ENCODE assay signal across 8 cellular contexts in the genomic region with DNA sequence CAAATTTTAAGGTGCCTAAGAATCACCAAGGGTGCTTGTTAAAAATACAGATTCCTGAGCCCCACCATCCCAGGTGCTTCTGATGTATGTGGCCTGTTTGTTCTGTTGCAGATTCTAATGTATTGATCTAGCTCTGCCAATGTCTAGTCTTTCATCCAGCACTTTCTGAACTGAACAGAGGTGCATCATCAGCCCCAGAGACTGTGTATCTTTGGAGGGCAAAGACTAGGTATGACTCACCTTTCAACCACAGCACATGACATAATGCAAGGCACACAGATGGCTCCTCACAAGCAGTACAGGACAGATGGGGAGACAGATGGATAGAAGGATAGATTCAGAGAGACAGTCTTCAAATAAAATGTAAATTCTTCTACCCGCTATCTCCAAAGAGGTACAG. TPM values are rescaled to one million over a fixed set of nuclear protein-coding genes. Genes with fewer than 3 reads are reported as not detected.
A peak's percentile ranks its signal among the peaks of the same experiment; 100 is the strongest.
DNase-seq lines count a peak whose midpoint lies in the region; ATAC-seq, FAIRE-seq and TF ChIP-seq lines count a peak whose summit lies in the region.

No MANE protein-coding gene starts in this region.

- TF ChIP-seq CTCF in keratinocyte (optimal IDR thresholded peaks at IDR 0.05 in 1 of 3, IDR thresholded peaks at IDR 0.05 in 1 of 3, conservative IDR thresholded peaks at IDR 0.05 in 1 of 3; ENCODE audit: extremely low read depth in 1 of 3, insufficient read depth in 2 of 3, low read length in 3 of 3) (no peak), transverse colon (IDR thresholded peaks at IDR 0.05) (no peak), lower lobe of right lung (IDR thresholded peaks at IDR 0.05) (no peak), GM13976 (IDR thresholded peaks at IDR 0.05; ENCODE audit: borderline replicate concordance, control extremely low read depth, extremely low read depth, insufficient read depth, missing control alignments) (no peak)

- peaks cover 56% of the 10 kb centered on the region for H3K36me3 Mint-ChIP-seq in T-cell

- TF ChIP-seq EP300 in transverse colon (IDR thresholded peaks at IDR 0.05; ENCODE audit: low read depth): no peak

- H3K27me3 ChIP-seq in keratinocyte (ENCODE audit: control insufficient read depth, extremely low read depth, insufficient read depth, low read length) (no peaks in the 10 kb centered on the region), transverse colon (no peaks in the 10 kb centered on the region), lower lobe of right lung (ENCODE audit: low read depth) (no peaks in the 10 kb centered on the region)

- H3K9me3 Mint-ChIP-seq in T-cell: no peaks in the 10 kb centered on the region

- CTCF ChIA-PET in T-cell (lab: Charles Lee): interaction anchor here in 1 of 2 donors (0.6 kb wide), 1 partner anchor 764 kb away, joined by 3 read pairs; no protein-coding TSS in a partner anchor

- peak overlapping the region in 1 of 2 donors; percentile 2 for H3K27ac Mint-ChIP-seq in T-cell

- H3K36me3 ChIP-seq in keratinocyte (ENCODE audit: control insufficient read depth in 2 of 2, extremely low read depth in 1 of 2, insufficient read depth in 2 of 2, low read length in 2 of 2) (peaks cover 4 to 15% of the 10 kb centered on the region in 2 experiments), transverse colon (peaks cover 0 to 31% (median 12%) of the 10 kb centered on the region in 4 donors), lower lobe of right lung (peaks cover 55% of the 10 kb centered on the region)

- H3K9ac ChIP-seq in keratinocyte (ENCODE audit: control insufficient read depth, extremely low read depth, insufficient read depth, low read length): no peak overlapping the region

- peak overlapping the region; percentile 67 for H3K27ac ChIP-seq in keratinocyte (ENCODE audit: control insufficient read depth, insufficient read depth, low read length)
- H3K27ac ChIP-seq in transverse colon: no peak overlapping the region
- H3K27ac ChIP-seq in lower lobe of right lung: no peak overlapping the region

- no peak overlapping the region for H3K4me2 ChIP-seq in keratinocyte (ENCODE audit: control insufficient read depth, extremely low read depth, insufficient read depth, low read depth, low read length)

- dilution Hi-C loops in keratinocyte (cut with MboI; ENCODE audit: extremely low pct_ligation_motif_present, low sequenced_read_pairs): no loop called here

- H4K20me1 ChIP-seq in keratinocyte (ENCODE audit: control insufficient read depth, extremely low read depth, insufficient read depth, low read length): no peaks in the 10 kb centered on the region

- POLR2A ChIA-PET in T-cell (lab: Charles Lee): no interaction called here

- peaks cover 6 to 55% (median 33%) of the 10 kb centered on the region in 3 donors for H3K4me1 Mint-ChIP-seq in T-cell

- H3K9me1 ChIP-seq in keratinocyte (ENCODE audit: control insufficient read depth, extremely low read depth, insufficient read depth, low read length): no peaks in the 10 kb centered on the region

- H3K9me3 ChIP-seq in keratinocyte (ENCODE audit: control insufficient read depth, low read depth, low read length): no peaks in the 10 kb centered on the region
- no peaks in the 10 kb centered on the region for H3K9me3 ChIP-seq in transverse colon
- no peaks in the 10 kb centered on the region for H3K9me3 ChIP-seq in lower lobe of right lung

- H3K79me2 ChIP-seq in keratinocyte (ENCODE audit: control insufficient read depth, insufficient read depth, low read length): no peaks in the 10 kb centered on the region

- H3K4me3 Mint-ChIP-seq in T-cell: no peak overlapping the region

- peaks cover 43% of the 10 kb centered on the region for H3K4me1 ChIP-seq in keratinocyte (ENCODE audit: control insufficient read depth, extremely low read depth, insufficient read depth, low read length)
- H3K4me1 ChIP-seq in transverse colon: no peaks in the 10 kb centered on the region
- H3K4me1 ChIP-seq in lower lobe of right lung: peaks cover 8% of the 10 kb centered on the region

- H3K4me3 ChIP-seq in keratinocyte (ENCODE audit: control insufficient read depth in 2 of 3, extremely low read depth in 1 of 3, insufficient read depth in 2 of 3, low read depth in 1 of 3, low read length in 3 of 3) (no peak overlapping the region), transverse colon (no peak overlapping the region), lower lobe of right lung (no peak overlapping the region)

- H3K27me3 Mint-ChIP-seq in T-cell: no peaks in the 10 kb centered on the region

- peak; percentile 97 for FAIRE-seq in keratinocyte (lab: Jason Lieb, UNC)

- DNase-seq in A172 (ENCODE audit: low spot score): peak; percentile 46
- peak in 1 of 34 experiments; percentile 9 for DNase-seq in T-cell
- DNase-seq in keratinocyte (ENCODE audit: low read depth, low spot score): peak; percentile 36
- DNase-seq in transverse colon: no peak
- no peak for DNase-seq in lower lobe of right lung
- no peak for DNase-seq in GM13976 (ENCODE audit: low spot score)

- in situ Hi-C loops in transverse colon (cut with MboI; ENCODE audit: low pct_ligation_motif_present in 1 of 4, low pct_unique_long_range_greater_than_20kb in 1 of 4, low sequenced_read_pairs in 3 of 4) (no loop called here), GM13976 (cut with MboI; ENCODE audit: low sequenced_read_pairs, unreplicated experiment) (no loop called here)

- ATAC-seq in GM18858 (IDR thresholded peaks at IDR 0.05; ENCODE audit: unreplicated experiment) (peak; percentile 66), HG02973 (IDR thresholded peaks at IDR 0.05; ENCODE audit: unreplicated experiment) (peak; percentile 79), T-cell (replicated peaks in 1 of 4) (peak; percentile 59 to 100 (median 98)), lower lobe of right lung (no peak)

- no peak overlapping the region for H2AFZ ChIP-seq in keratinocyte (ENCODE audit: control insufficient read depth, low read length)

- 91 to 100% methylated on average over 1 of the region's 1 CpG for WGBS in transverse colon (ENCODE audit: low coverage in 1 of 2), 2 donors

- intact Hi-C loops in transverse colon (cut with DNase I; ENCODE audit: low total_unique reads): no loop called here
- intact Hi-C loops in lower lobe of right lung (cut with DNase I): no loop called here

- TF ChIP-seq POLR2A in transverse colon (IDR thresholded peaks at IDR 0.05): no peak

RNA-seq across cellular contexts. Expression of a gene that starts 32.3 kb away (rescaled TPM):
- total RNA-seq in A172 (2014; rRNA removed; shearing (Covaris generic)): 34.9 and 42.4 TPM in 2 replicates
- total RNA-seq in T-cell (10 to 100 TPM in 4 of 5 donors, 1 to 10 TPM in 1; 8.9 to 20.5 (median 16.9) TPM), transverse colon (10 to 100 TPM in 3 of 4 donors, 1 to 10 TPM in 1; 1.8 to 48.7 (median 32.7) TPM), lower lobe of right lung (39.5 TPM)
- polyA plus RNA-seq in keratinocyte: 15.6 to 38.6 TPM (median 32.6 TPM) in 3 replicates
- 18.5 TPM for polyA plus RNA-seq in keratinocyte (2011; ENCODE audit: low read depth)
- 9.7 and 31.0 TPM in 2 replicates for polyA plus RNA-seq in keratinocyte (2011; cell fraction: cytosol; rRNA removed)
- 43.2 and 51.9 TPM in 2 replicates for polyA plus RNA-seq in keratinocyte (2011; cell fraction: nucleus; rRNA removed)
- 13.9 and 22.2 TPM in 2 replicates for polyA plus RNA-seq in keratinocyte (2012; ENCODE audit: low replicate concordance)
- 4.1 to 14.3 TPM (median 7.4 TPM) in 3 replicates for polyA minus RNA-seq in keratinocyte
- polyA minus RNA-seq in keratinocyte (2011; cell fraction: cytosol; rRNA and poly(A)+ RNA removed): 7.5 TPM
- polyA minus RNA-seq in keratinocyte (2011; cell fraction: nucleus; rRNA and poly(A)+ RNA removed): 12.2 and 19.2 TPM in 2 replicates

Comparison
In these comparisons a context has a peak if more than half of its experiments do, and no peak if none do; other contexts are left out.
1. DNase-seq: peak in A172 (single experiment) and keratinocyte (single experiment); none in transverse colon (single experiment), lower lobe of right lung (single experiment) and GM13976 (single experiment).
2. ATAC-seq: peak in GM18858 (single experiment), HG02973 (single experiment) and T-cell (4 of 4); none in lower lobe of right lung (0 of 2).